ENCODE assay signal across 24 cellular contexts in the genomic region with DNA sequence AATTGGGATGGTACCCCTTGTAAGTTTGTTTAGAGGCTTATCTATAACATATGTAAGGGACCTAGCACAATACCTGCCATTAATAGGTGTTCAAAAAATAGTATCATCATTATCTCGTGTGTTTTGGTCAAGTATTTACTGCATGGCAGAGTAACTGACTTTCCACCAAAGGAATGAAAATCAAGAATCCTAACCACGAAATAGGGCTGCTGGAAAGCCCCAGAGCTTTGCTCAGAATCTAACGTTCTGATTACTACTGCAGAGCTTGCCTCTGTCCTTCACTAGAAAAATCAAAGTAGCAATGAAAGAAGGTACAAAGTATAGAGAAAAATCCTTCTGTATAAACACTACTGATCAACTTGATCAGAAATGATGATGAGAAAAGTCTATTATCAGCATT. TPM values are rescaled to one million over a fixed set of nuclear protein-coding genes. Genes with fewer than 3 reads are reported as not detected.
"Had no signal": no experiment of that assay in that cellular context is flagged by ENCODE, and none has a peak within 500 bp of the region (broad histone marks: within the 10 kb centered on the region; RNA-seq: fewer than 3 reads in every experiment).

No MANE protein-coding gene starts in this region.

- H3K4me3 ChIP-seq: gastrocnemius medialis, heart right ventricle, lung, neural progenitor cell, ovary had no signal

- H3K27me3 Mint-ChIP-seq: natural killer cell treated with Interleukin-12 subunit alpha and Interleukin-12 subunit beta and Interleukin-15 and Interleukin-18, amount 100 ng/mL, for 72 hours; type B pancreatic cell had no signal

- H3K4me1 Mint-ChIP-seq: neural progenitor cell had no signal

- ATAC-seq: esophagus mucosa; gastrocnemius medialis; heart right ventricle; left cardiac atrium; left ventricle myocardium superior; natural killer cell treated with Interleukin-12 subunit alpha and Interleukin-12 subunit beta and Interleukin-15 and Interleukin-18, amount 100 ng/mL, for 72 hours; right cardiac atrium had no signal

- FAIRE-seq: endometrium, kidney, small intestine, urothelium cell line had no signal

- H3K9me3 Mint-ChIP-seq: natural killer cell treated with Interleukin-12 subunit alpha and Interleukin-12 subunit beta and Interleukin-15 and Interleukin-18, amount 100 ng/mL, for 72 hours had no signal

- H3K4me3 Mint-ChIP-seq: immature natural killer cell; natural killer cell treated with Interleukin-12 subunit alpha and Interleukin-12 subunit beta and Interleukin-15 and Interleukin-18, amount 100 ng/mL, for 72 hours; neural progenitor cell; type B pancreatic cell had no signal

- H3K27ac Mint-ChIP-seq: neural progenitor cell, type B pancreatic cell had no signal

- DNase-seq: effector memory CD4-positive, alpha-beta T cell; gastrocnemius medialis; heart right ventricle; immature natural killer cell; kidney; left cardiac atrium; left ventricle myocardium superior; mesenchymal stem cell; midbrain; nucleus accumbens; ovary; right cardiac atrium; small intestine; stimulated activated CD4-positive, alpha-beta T cell treated with anti-CD3 and anti-CD28 coated beads, Interleukin-2, amount 100 ng/mL, for 48 hours; stimulated activated naive CD4-positive, alpha-beta T cell treated with Interleukin-2 at 50 U/mL for 16 hours had no signal

RNA-seq across cellular contexts. Expression of gene MEIG1, which starts 40.2 kb away (rescaled TPM):
- total RNA-seq: esophagus mucosa; fibroblast of villous mesenchyme; gastrocnemius medialis; kidney; left cardiac atrium; left ventricle myocardium superior; natural killer cell treated with Interleukin-12 subunit alpha and Interleukin-12 subunit beta and Interleukin-15 and Interleukin-18, amount 100 ng/mL, for 72 hours; posterior vena cava; right cardiac atrium had no signal
